ENCODE assay signal across 8 cellular contexts in the genomic region with DNA sequence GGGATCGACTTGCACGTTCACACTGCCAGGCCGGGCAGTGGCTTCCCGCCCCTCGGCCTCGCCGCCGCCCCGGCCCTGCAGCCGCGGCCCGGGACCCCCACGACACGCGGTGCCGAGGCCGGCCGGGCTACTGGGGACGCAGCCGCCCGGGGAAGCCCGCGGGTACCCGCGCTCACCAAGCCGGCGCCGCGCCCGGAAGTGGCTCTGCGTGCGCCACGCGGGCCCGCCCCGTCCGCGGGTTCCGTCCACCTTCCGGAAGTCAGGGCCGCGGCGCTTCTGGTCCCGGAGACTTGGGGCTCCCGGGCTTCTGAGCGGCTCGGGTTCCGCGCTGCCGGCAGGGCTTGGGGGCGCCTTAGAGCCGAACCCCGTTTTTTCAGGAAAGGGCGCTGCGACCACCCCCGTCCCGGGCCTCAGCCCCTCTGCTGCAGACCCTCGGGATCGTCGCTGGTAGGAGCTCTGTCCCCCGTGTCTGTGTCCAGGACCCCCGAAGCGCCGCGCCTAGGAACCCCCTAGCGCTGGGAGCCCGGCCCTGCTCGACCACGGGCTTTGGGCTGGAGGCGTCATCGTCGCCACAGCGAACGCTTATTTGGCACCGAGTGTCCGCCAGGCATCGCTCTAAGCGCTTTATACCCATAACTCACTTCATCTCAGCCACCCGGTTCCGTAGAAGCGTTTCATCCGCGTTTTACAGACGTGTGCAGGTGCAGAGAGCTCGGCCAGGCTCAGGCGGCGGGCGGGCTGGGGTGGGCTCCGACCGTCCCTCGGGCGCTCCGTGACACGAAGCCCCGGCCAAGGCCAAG. TPM values are rescaled to one million over a fixed set of nuclear protein-coding genes. Genes with fewer than 3 reads are reported as not detected.
DNase-seq lines count a peak whose midpoint lies in the region; ATAC-seq and TF ChIP-seq lines count a peak whose summit lies in the region.

A gene with protein sequence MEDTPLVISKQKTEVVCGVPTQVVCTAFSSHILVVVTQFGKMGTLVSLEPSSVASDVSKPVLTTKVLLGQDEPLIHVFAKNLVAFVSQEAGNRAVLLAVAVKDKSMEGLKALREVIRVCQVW (minus strand): TSS at position 200 of the 800 bp plus-strand sequence. CDS start 693 bp downstream, outside the sequence.

- ATAC-seq in GM21526 (IDR thresholded peaks at IDR 0.05; ENCODE audit: low FRiP score, unreplicated experiment), result peak; percentile 83

- H3K9me2 ChIP-seq in PC-9 (ENCODE audit: insufficient read depth), result no peaks in the 10 kb centered on the region

- TF ChIP-seq CTCF in PC-9 (conservative IDR thresholded peaks at IDR 0.05), result peak; percentile 44; the same call in 1 of the 2 replicates

- H3K27me3 ChIP-seq in PC-9 (ENCODE audit: insufficient read depth, low read depth) (no peaks in the 10 kb centered on the region), esophagus (ENCODE audit: control insufficient read depth in 1 of 2, insufficient read depth in 2 of 2, low read length in 2 of 2) (no peaks in the 10 kb centered on the region), muscle layer of duodenum (ENCODE audit: low read depth, low read length) (no peaks in the 10 kb centered on the region)

- H3K4me1 ChIP-seq in PC-9 (replicated peaks; ENCODE audit: insufficient read depth) (peaks cover 34% of the 10 kb centered on the region), esophagus (ENCODE audit: control insufficient read depth in 2 of 2, insufficient read depth in 2 of 2, low read length in 1 of 2) (peaks cover 0 to 18% of the 10 kb centered on the region in 2 donors), muscle layer of duodenum (ENCODE audit: control insufficient read depth in 1 of 2, insufficient read depth in 2 of 2, low read length in 2 of 2) (peaks cover 0 to 25% of the 10 kb centered on the region in 2 donors)

- H2AFZ ChIP-seq in PC-9, result peak within 1 kb of the TSS; percentile 99

- no peaks in the 10 kb centered on the region; the same call in 1 of the 2 replicates for H4K20me1 ChIP-seq in PC-9 (ENCODE audit: insufficient read depth)

- POLR2A ChIA-PET in PC-9 (lab: Charles Lee; ENCODE audit: unreplicated experiment), result no interaction called here

- H3K4me3 ChIP-seq in PC-9 (peak within 1 kb of the TSS; percentile 97), esophagus (ENCODE audit: low read depth in 1 of 2, low read length in 2 of 2) (peak within 1 kb of the TSS; percentile 60 to 89), muscle layer of duodenum (ENCODE audit: low read depth in 1 of 2, low read length in 2 of 2) (peak within 1 kb of the TSS; percentile 77 to 84)

- H3K27ac ChIP-seq in PC-9, result peak within 1 kb of the TSS; percentile 65
- H3K27ac ChIP-seq in esophagus (ENCODE audit: low read depth in 2 of 2, low read length in 1 of 2), result peak within 1 kb of the TSS; percentile 95 to 98
- peak within 1 kb of the TSS; percentile 87 for H3K27ac ChIP-seq in muscle layer of duodenum (ENCODE audit: low read length)

- peaks cover 55% of the 10 kb centered on the region for H3F3A ChIP-seq in PC-9 (ENCODE audit: insufficient read depth, low read depth)

- CTCF ChIA-PET in PC-9 (lab: Charles Lee), result interaction anchor here (1.0 kb wide), 1 partner anchor 15 kb away, joined by 4 read pairs; no protein-coding TSS in a partner anchor

- DNase-seq in DMS153 (lab: John Stamatoyannopoulos, UW) (peak; percentile 82), HuH-7.5 (ENCODE audit: low spot score) (peak; percentile 96), PC-9 (peak; percentile 80 to 93)
- peak; percentile 88 for DNase-seq in activated T-cell treated with anti-CD3 and anti-CD28 coated beads, Interleukin-2, amount 50 U/mL, for 1 hour
- DNase-seq in stimulated activated CD8-positive, alpha-beta memory T cell treated with anti-CD3 and anti-CD28 coated beads, Interleukin-7, amount 100 ng/mL, for 24 hours (ENCODE audit: low read depth), result peak; percentile 79

- H3K4me2 ChIP-seq in PC-9, result peak within 1 kb of the TSS; percentile 82

- 1% methylated on average over 92 to 95 of the region's 95 CpGs for WGBS in esophagus, 2 donors

- H3K9me3 ChIP-seq in PC-9 (ENCODE audit: insufficient read depth, low read depth) (no peaks in the 10 kb centered on the region), esophagus (ENCODE audit: control insufficient read depth in 2 of 2, insufficient read depth in 1 of 2, low read depth in 1 of 2, low read length in 1 of 2) (no peaks in the 10 kb centered on the region), muscle layer of duodenum (ENCODE audit: control insufficient read depth in 1 of 2, low read length in 2 of 2) (no peaks in the 10 kb centered on the region)

- BruUV-seq in PC-9 (replicated peaks; lab: Mats Ljungman, UMichigan), result no TSS peak

- H3K36me3 ChIP-seq in PC-9 (ENCODE audit: low read depth), result peaks cover 6% of the 10 kb centered on the region
- H3K36me3 ChIP-seq in esophagus (ENCODE audit: control insufficient read depth in 2 of 2, insufficient read depth in 2 of 2, low read length in 1 of 2), result peaks cover 0 to 4% of the 10 kb centered on the region in 2 donors
- H3K36me3 ChIP-seq in muscle layer of duodenum (ENCODE audit: control insufficient read depth in 1 of 2, insufficient read depth in 2 of 2, low read length in 2 of 2), result peaks cover 0 to 16% of the 10 kb centered on the region in 2 donors

- H3K79me2 ChIP-seq in PC-9 (ENCODE audit: low read depth), result peaks cover 30% of the 10 kb centered on the region

- intact Hi-C loops in PC-9 (cut with micrococcal nuclease; ENCODE audit: unreplicated experiment), result loop anchor here (1.0 to 10.0 kb wide), 4 partner anchors 13 to 675 kb away; a partner anchor contains a TSS

RNA-seq across cellular contexts. Expression of the gene that starts here (rescaled TPM):
- total RNA-seq in PC-9 (2021), result 63.3 and 78.9 TPM in 2 replicates
- polyA plus RNA-seq in esophagus, result 10 to 100 TPM; 66.9 to 72.3 TPM

Comparison
In these comparisons a context has a peak if more than half of its experiments do, and no peak if none do; other contexts are left out.
1. Peak in every context shown above with its lines: DNase-seq, ATAC-seq, H3K4me3 ChIP-seq and H3K27ac ChIP-seq.